8 cellular contexts compared by ENCODE assay signal in the genomic region with DNA sequence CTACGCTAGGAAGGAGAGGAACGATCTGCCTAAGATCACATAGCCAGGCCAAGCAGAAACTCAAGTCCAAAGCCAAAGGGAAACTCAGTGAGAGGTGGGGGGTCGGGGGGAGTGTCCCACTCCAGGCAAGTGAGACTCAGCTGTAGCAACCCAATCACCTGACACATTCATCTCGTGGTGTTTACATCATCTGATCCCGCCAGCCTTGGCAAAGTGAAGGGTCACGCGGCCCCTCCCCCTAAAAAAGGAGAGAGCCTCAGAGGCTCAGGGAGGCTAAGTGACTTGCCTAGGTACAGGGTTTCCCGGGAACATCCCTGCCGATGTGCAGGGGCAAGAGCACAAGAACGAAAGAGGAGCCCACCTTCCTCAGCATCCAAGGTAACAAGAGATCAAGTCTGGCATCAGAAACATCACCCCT. TPM values are rescaled to one million over a fixed set of nuclear protein-coding genes. Genes with fewer than 3 reads are reported as not detected.
A peak's percentile ranks its signal among the peaks of the same experiment; 100 is the strongest.
DNase-seq lines count a peak whose midpoint lies in the region; ATAC-seq and TF ChIP-seq lines count a peak whose summit lies in the region.

No MANE protein-coding gene starts in this region.

- ATAC-seq in T-helper 17 cell (no peak), HG03442 (IDR thresholded peaks at IDR 0.05; ENCODE audit: unreplicated experiment) (no peak), HG03039 (IDR thresholded peaks at IDR 0.05; ENCODE audit: unreplicated experiment) (no peak)

- peak overlapping the region; percentile 100 for H3K27ac Mint-ChIP-seq in T-helper 17 cell
- peak overlapping the region; percentile 87 for H3K27ac Mint-ChIP-seq in progenitor cell of endocrine pancreas

- H3K4me1 Mint-ChIP-seq in T-helper 17 cell (peaks cover 81% of the 10 kb centered on the region), progenitor cell of endocrine pancreas (ENCODE audit: low read depth) (peaks cover 86% of the 10 kb centered on the region)

- no peak overlapping the region for H3K4me3 ChIP-seq in fibroblast of mammary gland (ENCODE audit: control insufficient read depth, low read depth, low read length)

- H3K4me3 Mint-ChIP-seq in T-helper 17 cell (peak overlapping the region; percentile 87), progenitor cell of endocrine pancreas (ENCODE audit: low read depth) (peak overlapping the region; percentile 34)

- no peaks in the 10 kb centered on the region for H3K27me3 Mint-ChIP-seq in T-helper 17 cell
- no peaks in the 10 kb centered on the region for H3K27me3 Mint-ChIP-seq in progenitor cell of endocrine pancreas

- TF ChIP-seq CTCF in fibroblast of mammary gland (conservative IDR thresholded peaks at IDR 0.05; ENCODE audit: control insufficient read depth, insufficient read depth, low read depth, low read length) (no peak), progenitor cell of endocrine pancreas (IDR thresholded peaks at IDR 0.05; ENCODE audit: unreplicated experiment) (no peak)

- H3K9me3 Mint-ChIP-seq in progenitor cell of endocrine pancreas (ENCODE audit: low read depth) = no peaks in the 10 kb centered on the region

- DNase-seq in DMS79 treated with DMSO at 0.1 percent for 48 hours (lab: John Stamatoyannopoulos, UW) = peak; percentile 16
- DNase-seq in T-helper 17 cell = peak in 1 of 3 donors; percentile 53
- peak; percentile 64 for DNase-seq in fibroblast of mammary gland (ENCODE audit: low read depth)
- DNase-seq in progenitor cell of endocrine pancreas (ENCODE audit: low spot score, unreplicated experiment) = no peak
- DNase-seq in HuH-7.5 (ENCODE audit: low spot score) = no peak
- no peak for DNase-seq in RPMI8226

- H3K36me3 Mint-ChIP-seq in T-helper 17 cell (ENCODE audit: low read depth) (peaks cover 7% of the 10 kb centered on the region), progenitor cell of endocrine pancreas (ENCODE audit: insufficient read depth) (no peaks in the 10 kb centered on the region)

- H3K9me3 ChIP-seq in T-helper 17 cell (ENCODE audit: control insufficient read depth, low read length, poor library complexity, severe bottlenecking) = no peaks in the 10 kb centered on the region

RNA-seq across cellular contexts. Expression of a gene that starts 21.5 kb away (rescaled TPM):
- total RNA-seq in T-helper 17 cell (1,000 to 10,000 TPM; 1,038 to 1,220 TPM), progenitor cell of endocrine pancreas (299 and 306 TPM in 2 replicates)

Comparison
In these comparisons a context has a peak if more than half of its experiments do, and no peak if none do; other contexts are left out.
1. DNase-seq: peak in DMS79 treated with DMSO at 0.1 percent for 48 hours (single experiment) and fibroblast of mammary gland (single experiment); none in progenitor cell of endocrine pancreas (single experiment), HuH-7.5 (single experiment) and RPMI8226 (single experiment).